Comparison of ENCODE assay signal across 8 cellular contexts in the genomic region with DNA sequence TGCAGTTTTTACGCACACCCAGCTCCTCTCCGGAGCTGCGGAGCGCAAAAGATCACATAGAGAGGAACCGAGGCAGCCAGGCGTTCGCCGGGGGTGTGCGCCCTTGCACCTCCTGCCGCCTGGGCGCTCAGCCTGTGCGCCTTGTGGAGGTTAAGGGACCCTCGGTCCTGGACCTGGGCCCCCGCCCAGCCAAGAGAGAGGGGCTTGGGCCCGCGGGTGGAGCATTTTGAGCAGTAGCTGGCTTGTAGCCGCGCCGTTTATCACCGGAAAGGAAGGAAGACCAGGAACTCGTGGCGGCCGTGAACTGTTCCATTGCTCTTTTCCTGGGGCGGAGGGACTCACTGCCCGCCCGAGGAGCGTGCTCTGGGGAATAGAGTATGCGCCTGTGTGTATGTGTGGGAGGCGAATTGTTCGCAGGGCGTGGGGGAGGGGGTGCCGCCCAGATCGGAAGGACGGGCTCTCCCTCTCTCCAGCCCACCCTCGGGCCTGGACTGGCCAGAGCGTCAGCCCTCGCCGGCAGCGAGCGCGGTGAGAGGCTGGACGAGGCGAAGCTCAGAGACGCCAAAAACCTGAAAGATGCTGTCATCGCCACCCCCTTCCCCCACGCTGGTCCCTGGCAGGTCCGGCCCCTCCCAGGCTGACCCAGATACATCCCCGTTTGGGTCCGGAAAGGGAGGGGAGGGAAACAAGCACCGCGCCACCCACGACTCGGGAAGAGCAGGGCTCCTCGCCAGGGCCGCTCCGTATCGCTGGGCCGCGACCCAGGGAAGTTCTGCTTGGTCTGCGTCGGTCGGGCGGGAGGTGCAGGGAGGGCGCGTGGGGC. TPM values are rescaled to one million over a fixed set of nuclear protein-coding genes. Genes with fewer than 3 reads are reported as not detected.
DNase-seq lines count a peak whose midpoint lies in the region; ATAC-seq and TF ChIP-seq lines count a peak whose summit lies in the region.

No MANE protein-coding gene starts in this region.

- H3K9ac ChIP-seq in GM23248 (peak overlapping the region; percentile 32; the same call in 1 of the 2 replicates), iPS-15b (ENCODE audit: low read depth, low read length) (peak overlapping the region; percentile 47)

- DNase-seq in GM23248 = peak; percentile 58
- no peak for DNase-seq in astrocyte of the cerebellum (ENCODE audit: low read depth)
- DNase-seq in activated CD4-positive, CD25-positive, alpha-beta regulatory T cell (lab: John Stamatoyannopoulos, UW) = no peak
- no peak for DNase-seq in superior temporal gyrus (ENCODE audit: extremely low spot score)

- WGBS in GM23248 (ENCODE audit: low coverage in 1 of 2, low lambda C conversion rate in 2 of 2, missing lambda C conversion rate in 2 of 2), 2 experiments = 3% methylated on average over 45 to 56 of the region's 65 CpGs

- no peak for TF ChIP-seq CTCF in astrocyte of the cerebellum (IDR thresholded peaks at IDR 0.05; ENCODE audit: low read depth, low read length, missing control alignments)

- H3K4me3 ChIP-seq in GM23248 (peak overlapping the region; percentile 74), astrocyte of the cerebellum (ENCODE audit: low read depth, low read length) (peak overlapping the region; percentile 49), iPS-15b (ENCODE audit: low read depth, low read length) (peak overlapping the region; percentile 71), skin epidermis (peak overlapping the region in 6 of 7 experiments; percentile 2 to 38 (median 24))

- in situ Hi-C loops in GM23248 (cut with MboI) (no loop called here), astrocyte of the cerebellum (cut with HindIII; ENCODE audit: low sequenced_read_pairs) (no loop called here)

- H3K4me1 ChIP-seq in GM23248 (ENCODE audit: insufficient read depth) (peaks cover 6% of the 10 kb centered on the region; the same call in 1 of the 2 replicates), iPS-15b (ENCODE audit: control insufficient read depth, insufficient read depth, low read length) (peaks cover 2% of the 10 kb centered on the region)

- peak overlapping the region; percentile 84 for H2AFZ ChIP-seq in GM23248

- H3K9me3 ChIP-seq in GM23248 (ENCODE audit: low read depth) = no peaks in the 10 kb centered on the region
- no peaks in the 10 kb centered on the region for H3K9me3 ChIP-seq in iPS-15b (ENCODE audit: control insufficient read depth, insufficient read depth, low read length)

- no peak overlapping the region for H3K27ac ChIP-seq in GM23248
- H3K27ac ChIP-seq in skin epidermis = peak overlapping the region in 1 of 21 experiments; percentile 23

- H3K36me3 ChIP-seq in GM23248 (ENCODE audit: low read depth) (no peaks in the 10 kb centered on the region), iPS-15b (ENCODE audit: control insufficient read depth, insufficient read depth, low read length) (no peaks in the 10 kb centered on the region)

- peaks cover 19% of the 10 kb centered on the region; the same call in 1 of the 2 replicates for H3F3A ChIP-seq in GM23248 (ENCODE audit: insufficient read depth)

- H3K9me2 ChIP-seq in GM23248 (ENCODE audit: insufficient read depth) = no peaks in the 10 kb centered on the region

- no peak for ATAC-seq in HG03354 (IDR thresholded peaks at IDR 0.05; ENCODE audit: poor library complexity, severe bottlenecking, unreplicated experiment)
- ATAC-seq in GM19324 (IDR thresholded peaks at IDR 0.05; ENCODE audit: low FRiP score, unreplicated experiment) = no peak

- H3K4me2 ChIP-seq in GM23248 (ENCODE audit: unreplicated experiment) = peak overlapping the region; percentile 92

- no peaks in the 10 kb centered on the region for H3K79me2 ChIP-seq in GM23248 (ENCODE audit: insufficient read depth)

- H4K20me1 ChIP-seq in GM23248 (ENCODE audit: insufficient read depth) = no peaks in the 10 kb centered on the region

- H3K27me3 ChIP-seq in GM23248 (replicated peaks; ENCODE audit: insufficient read depth) (peaks cover 35% of the 10 kb centered on the region), iPS-15b (ENCODE audit: control insufficient read depth, insufficient read depth, low read length) (peaks cover 81% of the 10 kb centered on the region)

RNA-seq across cellular contexts. Expression of gene WNT2, which starts 1.2 kb away (rescaled TPM):
- 1.3 and 11.4 TPM in 2 replicates for total RNA-seq in GM23248 (2014; rRNA removed; shearing (Covaris generic))
- 2.6 and 2.8 TPM in 2 replicates for polyA plus RNA-seq in GM23248 (2016; fragmentation: Nextera tagmentation; extraction: Ambion mirVana)

Comparison
In these comparisons a context has a peak if more than half of its experiments do, and no peak if none do; other contexts are left out.
1. H3K4me3 ChIP-seq: peak in every context shown above with its lines; median percentile 74 in GM23248; 71 in iPS-15b; 49 in astrocyte of the cerebellum; 24 in skin epidermis.